In genomic region chr1:147526501-147526900, GRCh38 we compare ENCODE assay signal across 34 cellular contexts.
"Had no signal": no experiment of that assay in that cellular context is flagged by ENCODE, and none has a peak within 500 bp of the region (broad histone marks: within the 10 kb centered on the region; RNA-seq: fewer than 3 reads in every experiment).

No MANE protein-coding gene starts in this region.

- H3K4me2 ChIP-seq: KMS-11 had no signal

- H3K27me3 ChIP-seq: MG63 had no signal

- H3K27ac ChIP-seq: KMS-11 had no signal

- H3K36me3 ChIP-seq: MG63 had no signal

- H3K9me3 ChIP-seq: MG63 had no signal

- H3K4me3 ChIP-seq: MG63 had no signal

- H3K9ac ChIP-seq: KMS-11 had no signal

- DNase-seq: Karpas-422, Kasumi-1, KG1, MG63, MM.1S, MV-4-11, NCI-H1048, NCI-H1092, NCI-H1092 treated with DMSO at 0.1 percent for 48 hours, NCI-H1105, NCI-H1105 treated with DMSO at 0.1 percent for 48 hours, NCI-H1417, NCI-H1417 treated with DMSO at 0.1 percent for 48 hours, NCI-H1436, NCI-H1436 treated with DMSO at 0.1 percent for 48 hours, NCI-H146, NCI-H1694, NCI-H1694 treated with DMSO at 0.1 percent for 48 hours, NCI-H187, NCI-H187 treated with DMSO at 0.1 percent for 48 hours, NCI-H1930, NCI-H2029, NCI-H2029 treated with DMSO at 0.1 percent for 48 hours, NCI-H2081, NCI-H2081 treated with DMSO at 0.1 percent for 48 hours, NCI-H2107, NCI-H2171, NCI-H2171 treated with DMSO at 0.1 percent for 48 hours, NCI-H226, NCI-H345, NCI-H446, NCI-H446 treated with DMSO at 0.1 percent for 48 hours, NCI-H510A had no signal
